Comparison of ENCODE assay signal across 11 cellular contexts in genomic region chr20:53216478-53216855, GRCh38.
DNase-seq lines count a peak whose midpoint lies in the region; ATAC-seq and TF ChIP-seq lines count a peak whose summit lies in the region.
"Had no signal": no experiment of that assay in that cellular context is flagged by ENCODE, and none has a peak within 500 bp of the region (broad histone marks: within the 10 kb centered on the region; RNA-seq: fewer than 3 reads in every experiment).

No MANE protein-coding gene starts in this region.

- H3K27ac Mint-ChIP-seq in stimulated activated naive CD8-positive, alpha-beta T cell treated with anti-CD3 and anti-CD28 coated beads, Interleukin-15, amount 100 ng/mL, for 72 hours = no peak overlapping the region

- no peaks in the 10 kb centered on the region for H3K27me3 Mint-ChIP-seq in stimulated activated naive CD8-positive, alpha-beta T cell treated with anti-CD3 and anti-CD28 coated beads, Interleukin-15, amount 100 ng/mL, for 72 hours

- intact Hi-C loops in left ventricle myocardium inferior (cut with micrococcal nuclease) (no loop called here), right cardiac atrium (cut with DNase I) (loop anchor here in 1 of 4 donors (5.0 kb wide), 1 partner anchor 899 kb away; no protein-coding TSS in a partner anchor)

- CTCF ChIA-PET in RWPE1 (lab: Yijun Ruan, JAX) = interaction anchor here (0.6 to 1.8 kb wide), 27 partner anchors 11 to 981 kb away, joined by 3 to 10 read pairs (median 4); no protein-coding TSS in a partner anchor

- H3K4me1 ChIP-seq in left ventricle myocardium inferior (peaks cover 6% of the 10 kb centered on the region), right cardiac atrium (ENCODE audit: control insufficient read depth, insufficient read depth, low read length) (no peaks in the 10 kb centered on the region)
- H3K4me1 ChIP-seq: HAP-1 had no signal

- no peak overlapping the region for H3K4me3 Mint-ChIP-seq in stimulated activated naive CD8-positive, alpha-beta T cell treated with anti-CD3 and anti-CD28 coated beads, Interleukin-15, amount 100 ng/mL, for 72 hours

- DNase-seq in left ventricle myocardium inferior (no peak), right cardiac atrium (no peak), RWPE1 (ENCODE audit: low spot score) (no peak), KBM-7 (no peak), AML-193 (lab: John Stamatoyannopoulos, UW) (no peak)
- DNase-seq in stimulated activated naive CD8-positive, alpha-beta T cell treated with anti-CD3 and anti-CD28 coated beads, Interleukin-15, amount 100 ng/mL, for 72 hours = no peak
- DNase-seq: cortex of kidney had no signal

- H3K9me3 Mint-ChIP-seq in stimulated activated naive CD8-positive, alpha-beta T cell treated with anti-CD3 and anti-CD28 coated beads, Interleukin-15, amount 100 ng/mL, for 72 hours = peaks cover 6 to 10% of the 10 kb centered on the region in 2 donors

- H3K9me3 ChIP-seq in left ventricle myocardium inferior (replicated peaks) (peaks cover 6% of the 10 kb centered on the region), right cardiac atrium (ENCODE audit: control insufficient read depth, low read length) (peaks cover 1% of the 10 kb centered on the region)
- H3K9me3 ChIP-seq: HAP-1, ovary had no signal

- POLR2A ChIA-PET in RWPE1 (lab: Yijun Ruan, JAX; ENCODE audit: low non-redundant PET) = no interaction called here

- H3K4me3 ChIP-seq in left ventricle myocardium inferior (peak overlapping the region; percentile 29), right cardiac atrium (ENCODE audit: low read length) (no peak overlapping the region)
- H3K4me3 ChIP-seq: HAP-1, ovary had no signal

- no peak overlapping the region for H3K27ac ChIP-seq in left ventricle myocardium inferior (replicated peaks)
- H3K27ac ChIP-seq in right cardiac atrium (ENCODE audit: low read length) = no peak overlapping the region
- H3K27ac ChIP-seq in RWPE1 = peak overlapping the region; percentile 42
- H3K27ac ChIP-seq: ovary had no signal

- ATAC-seq in right cardiac atrium (no peak), esophagus mucosa (peak; percentile 21), HG02852 (IDR thresholded peaks at IDR 0.05; ENCODE audit: unreplicated experiment) (no peak)
- ATAC-seq in stimulated activated naive CD8-positive, alpha-beta T cell treated with anti-CD3 and anti-CD28 coated beads, Interleukin-15, amount 100 ng/mL, for 72 hours = peak; percentile 31

- peaks cover 24% of the 10 kb centered on the region for H3K4me1 Mint-ChIP-seq in stimulated activated naive CD8-positive, alpha-beta T cell treated with anti-CD3 and anti-CD28 coated beads, Interleukin-15, amount 100 ng/mL, for 72 hours

- peaks cover 12% of the 10 kb centered on the region for H3K27me3 ChIP-seq in left ventricle myocardium inferior (ENCODE audit: low read depth)
- no peaks in the 10 kb centered on the region for H3K27me3 ChIP-seq in right cardiac atrium (ENCODE audit: control insufficient read depth, insufficient read depth)
- H3K27me3 ChIP-seq: ovary had no signal

- 100% methylated on average over 2 of the region's 2 CpGs for WGBS in right cardiac atrium

- in situ Hi-C loops in KBM-7 (cut with MboI; ENCODE audit: low pct_unique_long_range_greater_than_20kb, low sequenced_read_pairs) = no loop called here

- no peak for TF ChIP-seq CTCF in left ventricle myocardium inferior (IDR thresholded peaks at IDR 0.05; ENCODE audit: borderline replicate concordance)
- no peak for TF ChIP-seq CTCF in RWPE1 (conservative IDR thresholded peaks at IDR 0.05; ENCODE audit: low read depth)

- no peaks in the 10 kb centered on the region for H3K36me3 ChIP-seq in left ventricle myocardium inferior
- H3K36me3 ChIP-seq: HAP-1, ovary had no signal

Comparison
In these comparisons a context has a peak if more than half of its experiments do, and no peak if none do; other contexts are left out.
1. ATAC-seq: peak in esophagus mucosa (single experiment) and stimulated activated naive CD8-positive, alpha-beta T cell treated with anti-CD3 and anti-CD28 coated beads, Interleukin-15, amount 100 ng/mL, for 72 hours (single experiment); none in right cardiac atrium (0 of 2) and HG02852 (single experiment).